In genomic region chr18:54607213-54607934, GRCh38 we compare ENCODE assay signal across 11 cellular contexts. TPM values are rescaled to one million over a fixed set of nuclear protein-coding genes. Genes with fewer than 3 reads are reported as not detected.
A peak's percentile ranks its signal among the peaks of the same experiment; 100 is the strongest.
DNase-seq lines count a peak whose midpoint lies in the region; TF ChIP-seq lines count a peak whose summit lies in the region.
"Had no signal": no experiment of that assay in that cellular context is flagged by ENCODE, and none has a peak within 500 bp of the region (broad histone marks: within the 10 kb centered on the region; RNA-seq: fewer than 3 reads in every experiment).

No MANE protein-coding gene starts in this region.

- H3K27ac Mint-ChIP-seq in activated CD4-positive, alpha-beta memory T cell treated with anti-CD3 and anti-CD28 coated beads for 36 hours = no peak overlapping the region
- H3K27ac Mint-ChIP-seq: T-helper 1 cell treated with Interleukin-12 subunit alpha and Interleukin-12 subunit beta and Interleukin-4 antibody, amounts not matched to agents 30 μg/mL and 1 μg/mL, for 36 hours had no signal

- H3K4me3 Mint-ChIP-seq in activated CD4-positive, alpha-beta memory T cell treated with anti-CD3 and anti-CD28 coated beads for 36 hours = no peak overlapping the region
- H3K4me3 Mint-ChIP-seq: T-helper 1 cell treated with Interleukin-12 subunit alpha and Interleukin-12 subunit beta and Interleukin-4 antibody, amounts not matched to agents 30 μg/mL and 1 μg/mL, for 36 hours had no signal

- H3K27me3 Mint-ChIP-seq in activated CD4-positive, alpha-beta memory T cell treated with anti-CD3 and anti-CD28 coated beads for 36 hours = no peaks in the 10 kb centered on the region

- no peaks in the 10 kb centered on the region for H3K36me3 Mint-ChIP-seq in activated CD4-positive, alpha-beta memory T cell treated with anti-CD3 and anti-CD28 coated beads for 36 hours

- H3K4me3 ChIP-seq in coronary artery = no peak overlapping the region

- intact Hi-C loops in activated CD4-positive, alpha-beta memory T cell treated with anti-CD3 and anti-CD28 coated beads for 36 hours (cut with micrococcal nuclease) = no loop called here

- TF ChIP-seq CTCF in coronary artery (IDR thresholded peaks at IDR 0.05) = no peak

- H3K9me3 Mint-ChIP-seq in activated CD4-positive, alpha-beta memory T cell treated with anti-CD3 and anti-CD28 coated beads for 36 hours = no peaks in the 10 kb centered on the region
- H3K9me3 Mint-ChIP-seq: T-helper 1 cell treated with Interleukin-12 subunit alpha and Interleukin-12 subunit beta and Interleukin-4 antibody, amounts not matched to agents 30 μg/mL and 1 μg/mL, for 36 hours had no signal

- CTCF ChIA-PET in activated CD4-positive, alpha-beta memory T cell treated with anti-CD3 and anti-CD28 coated beads for 36 hours (lab: Charles Lee) = no interaction called here

- H3K27ac ChIP-seq in coronary artery = no peak overlapping the region

- H3K4me1 Mint-ChIP-seq in activated CD4-positive, alpha-beta memory T cell treated with anti-CD3 and anti-CD28 coated beads for 36 hours (ENCODE audit: low read depth) = no peaks in the 10 kb centered on the region

- POLR2A ChIA-PET in activated CD4-positive, alpha-beta memory T cell treated with anti-CD3 and anti-CD28 coated beads for 36 hours (lab: Charles Lee) = interaction anchor here (0.6 kb wide), 1 partner anchor 29 kb away, joined by 3 read pairs; no protein-coding TSS in a partner anchor

- DNase-seq in SIG-M5 treated with dmso at 0.1 percent for 504 hours (lab: John Stamatoyannopoulos, UW; ENCODE audit: unreplicated experiment) = peak; percentile 35
- no peak for DNase-seq in SIG-M5 (lab: John Stamatoyannopoulos, UW)
- DNase-seq in RPMI8226 = peak; percentile 37
- DNase-seq in iPS-NIHi11 (ENCODE audit: low spot score) = peak; percentile 42
- DNase-seq in ureter (ENCODE audit: low spot score) = peak; percentile 43
- no peak for DNase-seq in activated CD4-positive, alpha-beta memory T cell treated with anti-CD3 and anti-CD28 coated beads for 36 hours
- no peak for DNase-seq in coronary artery (ENCODE audit: low spot score)
- no peak for DNase-seq in NCI-H345 (lab: John Stamatoyannopoulos, UW)
- DNase-seq: GOT3 had no signal

RNA-seq across cellular contexts. Expression of gene DYNAP, which starts 16.3 kb away (rescaled TPM):
- total RNA-seq in ureter = not detected
- total RNA-seq in activated CD4-positive, alpha-beta memory T cell treated with anti-CD3 and anti-CD28 coated beads for 36 hours = not detected
- total RNA-seq: glomerular endothelial cell had no signal

Comparison
In these comparisons a context has a peak if more than half of its experiments do, and no peak if none do; other contexts are left out.
1. DNase-seq: peak in SIG-M5 treated with dmso at 0.1 percent for 504 hours (single experiment), RPMI8226 (single experiment), iPS-NIHi11 (single experiment) and ureter (single experiment); none in SIG-M5 (single experiment), activated CD4-positive, alpha-beta memory T cell treated with anti-CD3 and anti-CD28 coated beads for 36 hours (single experiment), coronary artery (single experiment) and NCI-H345 (single experiment).